ENCODE assay signal across 22 cellular contexts in genomic region chr2:48198285-48198821, GRCh38.
"Had no signal": no experiment of that assay in that cellular context is flagged by ENCODE, and none has a peak within 500 bp of the region (broad histone marks: within the 10 kb centered on the region; RNA-seq: fewer than 3 reads in every experiment).

No MANE protein-coding gene starts in this region.

- H3K27me3 ChIP-seq: brain microvascular endothelial cell, esophagus squamous epithelium, tibial nerve, vagina had no signal

- H3K36me3 Mint-ChIP-seq: natural killer cell had no signal

- H3K9me3 Mint-ChIP-seq: central memory CD8-positive, alpha-beta T cell; natural killer cell had no signal

- H3K4me3 Mint-ChIP-seq: central memory CD8-positive, alpha-beta T cell; natural killer cell had no signal

- H3K9me3 ChIP-seq: esophagus squamous epithelium, left ventricle myocardium inferior, tibial nerve, vagina had no signal

- ATAC-seq: activated CD4-positive, CD25-positive, alpha-beta regulatory T cell treated with anti-CD3 and anti-CD28 coated beads, Interleukin-2, amount 50 U/mL, for 24 hours; natural killer cell had no signal

- H3K4me1 Mint-ChIP-seq: central memory CD8-positive, alpha-beta T cell; natural killer cell had no signal

- DNase-seq: activated CD4-positive, alpha-beta T cell treated with anti-CD3 and anti-CD28 coated beads, Interleukin-2, amount 50 U/mL, for 4 hours; activated naive CD4-positive, alpha-beta T cell treated with Interleukin-2 at 50 U/mL for 16 hours; activated T-cell treated with anti-CD3 and anti-CD28 coated beads for 4 hours; anterior cingulate cortex; brain microvascular endothelial cell; effector CD4-positive, alpha-beta T cell; esophagus squamous epithelium; hippocampal formation; left ventricle myocardium inferior; mesenchymal stem cell; natural killer cell; nucleus accumbens; posterior cingulate gyrus; stimulated activated CD4-positive, alpha-beta T cell treated with anti-CD3 and anti-CD28 coated beads, Interleukin-15, amount 100 ng/mL, for 24 hours; stimulated activated CD4-positive, alpha-beta T cell treated with anti-CD3 and anti-CD28 coated beads, Interleukin-4, amount 100 ng/mL, for 1 hour; stimulated activated naive CD4-positive, alpha-beta T cell treated with Interleukin-2 at 50 U/mL for 16 hours; substantia nigra had no signal

- H3K27ac Mint-ChIP-seq: natural killer cell had no signal

- H3K27ac ChIP-seq: brain microvascular endothelial cell, coronary artery, esophagus squamous epithelium, left ventricle myocardium inferior, vagina had no signal

- H3K27me3 Mint-ChIP-seq: central memory CD8-positive, alpha-beta T cell had no signal
